34 cellular contexts compared by ENCODE assay signal in the genomic region with DNA sequence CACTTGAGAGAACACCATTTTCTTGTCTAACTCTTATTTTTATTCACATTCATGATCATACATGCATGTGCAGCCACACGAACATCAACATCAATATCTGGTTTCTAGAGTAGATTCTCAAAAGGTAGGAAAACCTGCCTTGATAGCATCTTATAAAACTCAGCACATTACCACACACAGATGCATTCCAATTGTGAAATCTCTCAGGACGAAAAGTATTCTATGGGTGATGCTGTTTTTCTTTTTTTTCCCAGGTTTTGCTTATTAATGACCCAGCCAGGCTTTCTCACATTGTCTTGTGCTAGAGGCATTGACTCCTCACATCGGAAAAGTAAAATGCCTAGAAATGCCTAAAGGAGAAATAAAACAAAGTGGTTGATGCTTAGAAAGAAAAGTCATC.
"Had no signal": no experiment of that assay in that cellular context is flagged by ENCODE, and none has a peak within 500 bp of the region (broad histone marks: within the 10 kb centered on the region; RNA-seq: fewer than 3 reads in every experiment).

No MANE protein-coding gene starts in this region.

- H3K9ac ChIP-seq: KMS-11 had no signal

- H3K36me3 ChIP-seq: brain microvascular endothelial cell, Peyer's patch had no signal

- H3K4me3 ChIP-seq: Peyer's patch had no signal

- H3K27ac ChIP-seq: brain microvascular endothelial cell, KMS-11, Peyer's patch, RWPE1, VCaP had no signal

- DNase-seq: activated B cell treated with CpG ODN at 0.5 μM for 24 hours; activated CD4-positive, alpha-beta memory T cell treated with anti-CD3 and anti-CD28 coated beads for 36 hours; activated CD4-positive, alpha-beta T cell treated with anti-CD3 and anti-CD28 coated beads for 4 hours; activated CD4-positive, alpha-beta T cell treated with anti-CD3 and anti-CD28 coated beads, Interleukin-2, amount 50 U/mL, for 1 hour; activated CD4-positive, CD25-positive, alpha-beta regulatory T cell treated with anti-CD3 and anti-CD28 coated beads, Interleukin-2, amount 50 U/mL, for 72 hours; activated CD8-positive, alpha-beta memory T cell treated with anti-CD3 and anti-CD28 coated beads, Interleukin-2, amount 50 U/mL, for 4 hours; activated gamma-delta T cell treated with Interleukin-2 at 50 U/mL for 16 hours; activated naive CD4-positive, alpha-beta T cell treated with anti-CD3 and anti-CD28 coated beads for 36 hours; activated T-cell treated with anti-CD3 and anti-CD28 coated beads for 4 hours; activated T-cell treated with anti-CD3 and anti-CD28 coated beads, Interleukin-2, amount 50 U/mL, for 4 hours; amniotic stem cell; aorta; brain microvascular endothelial cell; central memory CD4-positive, alpha-beta T cell; NCI-H1105; NCI-H1417 treated with DMSO at 0.1 percent for 48 hours; NCI-H187 treated with DMSO at 0.1 percent for 48 hours; NCI-H2081; NCI-H2171 treated with DMSO at 0.1 percent for 48 hours; NCI-H510A; NCI-H526; NCI-H748 treated with DMSO at 0.1 percent for 48 hours; NK-92 treated with Interleukin-12 subunit alpha and Interleukin-12 subunit beta, amount 100 ng/mL, for 24 hours; PC-3; Peyer's patch; SW 1271; T-helper 1 cell; T-helper 2 cell; T-helper 9 cell had no signal

- H3K27me3 ChIP-seq: brain microvascular endothelial cell, Peyer's patch had no signal

- H3K9me3 ChIP-seq: Peyer's patch had no signal

- H3K4me2 ChIP-seq: KMS-11 had no signal

- ATAC-seq: activated naive CD4-positive, alpha-beta T cell treated with anti-CD3 and anti-CD28 coated beads, Interleukin-2, amount 50 U/mL, for 72 hours; activated T-cell treated with anti-CD3 and anti-CD28 coated beads, Interleukin-2, amount 50 U/mL, for 4 hours; PC-3; Right ventricle myocardium inferior had no signal

- H3K4me1 ChIP-seq: Peyer's patch had no signal
